ENCODE assay signal across 1 cellular context in the genomic region with DNA sequence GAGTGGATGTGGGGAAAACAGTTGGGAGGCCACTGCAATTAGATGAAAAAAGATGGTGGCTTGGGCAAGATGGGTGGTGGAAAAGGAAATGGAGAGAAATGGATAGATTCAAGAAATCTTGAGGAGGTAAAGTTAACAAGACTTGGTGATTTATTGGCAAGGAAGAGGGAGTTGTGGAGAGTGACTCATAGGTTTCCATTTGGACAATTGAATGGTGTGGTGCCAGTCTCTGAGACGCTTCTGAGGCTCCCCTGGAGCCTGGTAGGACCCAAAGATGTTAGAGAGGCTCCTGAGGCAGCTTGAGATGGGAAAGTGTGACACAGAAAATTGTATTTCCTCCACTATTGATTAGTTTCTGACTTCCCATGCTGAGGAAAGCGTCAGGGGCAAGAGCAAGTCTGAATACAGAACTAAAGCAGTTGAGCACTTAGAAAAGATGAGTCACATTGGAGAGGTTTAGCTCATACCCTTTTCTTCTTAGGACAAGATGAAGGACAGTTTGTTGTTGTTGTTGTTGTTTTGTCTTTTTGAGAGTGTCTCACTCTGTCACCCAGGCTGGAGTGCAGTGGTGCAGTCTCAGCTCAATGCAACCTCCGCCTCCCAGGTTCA.
TF ChIP-seq lines count a peak whose summit lies in the region.

No MANE protein-coding gene starts in this region.

TF ChIP-seq in endothelial cell of umbilical vein, 7 proteins besides CTCF, POLR2A, EP300 and RAD21:
- TF ChIP-seq GATA2 (IDR thresholded peaks at IDR 0.05; ENCODE audit: insufficient read depth, insufficient read length, low read depth, low read length), result no peak
- TF ChIP-seq FOS (IDR thresholded peaks at IDR 0.05; ENCODE audit: borderline replicate concordance, insufficient read depth, low read length), result peak; percentile 73
- TF ChIP-seq EZH2 (IDR thresholded peaks at IDR 0.05; ENCODE audit: borderline replicate concordance, low read depth, low read length, severe bottlenecking), result no peak
- TF ChIP-seq, protein P1, sequence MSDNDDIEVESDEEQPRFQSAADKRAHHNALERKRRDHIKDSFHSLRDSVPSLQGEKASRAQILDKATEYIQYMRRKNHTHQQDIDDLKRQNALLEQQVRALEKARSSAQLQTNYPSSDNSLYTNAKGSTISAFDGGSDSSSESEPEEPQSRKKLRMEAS (IDR thresholded peaks at IDR 0.05; ENCODE audit: insufficient read depth, insufficient read length), result no peak
- TF ChIP-seq POLR2AphosphoS5 (IDR thresholded peaks at IDR 0.05; ENCODE audit: insufficient read depth, low read depth, low read length), result no peak
- TF ChIP-seq MYC (IDR thresholded peaks at IDR 0.05; ENCODE audit: low read depth, low read length), result no peak
- peak; percentile 53 for TF ChIP-seq JUN (IDR thresholded peaks at IDR 0.05; ENCODE audit: borderline replicate concordance, insufficient read depth, insufficient read length, low read depth)
